ENCODE assay signal across 8 cellular contexts in genomic region chr6:13574571-13575376, GRCh38.
DNase-seq lines count a peak whose midpoint lies in the region; ATAC-seq and TF ChIP-seq lines count a peak whose summit lies in the region.

Gene SIRT5, plus strand, starts transcription at chr6:13574601. Its CDS starts 9,510 bp downstream, at chr6:13584111.

- no peaks in the 10 kb centered on the region for H3K9me3 ChIP-seq in KOPT-K1 (ENCODE audit: insufficient read depth, low read length, poor library complexity, severe bottlenecking)

- peaks cover 13% of the 10 kb centered on the region for H3K9me3 Mint-ChIP-seq in nephron
- no peaks in the 10 kb centered on the region for H3K9me3 Mint-ChIP-seq in stimulated activated naive CD8-positive, alpha-beta T cell treated with anti-CD3 and anti-CD28 coated beads, Interleukin-15, amount 100 ng/mL, for 72 hours

- H3K4me1 Mint-ChIP-seq in nephron, result peaks cover 8% of the 10 kb centered on the region
- H3K4me1 Mint-ChIP-seq in stimulated activated naive CD8-positive, alpha-beta T cell treated with anti-CD3 and anti-CD28 coated beads, Interleukin-15, amount 100 ng/mL, for 72 hours, result peaks cover 29% of the 10 kb centered on the region

- H3K27ac Mint-ChIP-seq in nephron, result peak within 1 kb of the TSS; percentile 97 to 99 (median 98)
- H3K27ac Mint-ChIP-seq in stimulated activated naive CD8-positive, alpha-beta T cell treated with anti-CD3 and anti-CD28 coated beads, Interleukin-15, amount 100 ng/mL, for 72 hours, result peak within 1 kb of the TSS; percentile 94 to 99

- H3K36me3 ChIP-seq in KOPT-K1 (ENCODE audit: insufficient read depth, low read length), result no peaks in the 10 kb centered on the region

- peaks cover 11% of the 10 kb centered on the region for H3K36me3 Mint-ChIP-seq in nephron (ENCODE audit: low read depth)

- no peak for TF ChIP-seq CTCF in nephron (IDR thresholded peaks at IDR 0.05; ENCODE audit: unreplicated experiment in 3 of 3)

- peak within 1 kb of the TSS; percentile 94 to 98 (median 96) for H3K4me3 Mint-ChIP-seq in nephron
- peak within 1 kb of the TSS; percentile 86 to 98 for H3K4me3 Mint-ChIP-seq in stimulated activated naive CD8-positive, alpha-beta T cell treated with anti-CD3 and anti-CD28 coated beads, Interleukin-15, amount 100 ng/mL, for 72 hours

- H3K27me3 Mint-ChIP-seq in nephron (ENCODE audit: low read depth), result peaks cover 4% of the 10 kb centered on the region
- H3K27me3 Mint-ChIP-seq in stimulated activated naive CD8-positive, alpha-beta T cell treated with anti-CD3 and anti-CD28 coated beads, Interleukin-15, amount 100 ng/mL, for 72 hours, result no peaks in the 10 kb centered on the region

- DNase-seq in EH (ENCODE audit: low read depth) (peak; percentile 86), RKO (ENCODE audit: low spot score) (peak; percentile 82), fibroblast of peridontal ligament (ENCODE audit: extremely low read depth) (peak; percentile 68)
- peak; percentile 47 to 57 for DNase-seq in activated T-helper 1 cell treated with anti-CD3 and anti-CD28 coated beads, Interleukin-2, amount 50 U/mL, for 16 hours (ENCODE audit: low read depth in 1 of 2, low spot score in 1 of 2)
- peak; percentile 84 to 86 for DNase-seq in stimulated activated naive CD8-positive, alpha-beta T cell treated with anti-CD3 and anti-CD28 coated beads, Interleukin-15, amount 100 ng/mL, for 72 hours

- peak within 1 kb of the TSS; percentile 93 for H3K27ac ChIP-seq in KOPT-K1 (ENCODE audit: low read depth, low read length, poor library complexity, severe bottlenecking)

- peak; percentile 54 for ATAC-seq in GM21825 (IDR thresholded peaks at IDR 0.05; ENCODE audit: unreplicated experiment)
- ATAC-seq in stimulated activated naive CD8-positive, alpha-beta T cell treated with anti-CD3 and anti-CD28 coated beads, Interleukin-15, amount 100 ng/mL, for 72 hours, result peak; percentile 81

Comparison
In these comparisons a context has a peak if more than half of its experiments do, and no peak if none do; other contexts are left out.
1. Peak in every context shown above with its lines: DNase-seq, ATAC-seq and H3K27ac ChIP-seq.